Comparison of ENCODE assay signal across 16 cellular contexts in genomic region chr14:31951638-31951964, GRCh38.
DNase-seq lines count a peak whose midpoint lies in the region; ATAC-seq and TF ChIP-seq lines count a peak whose summit lies in the region.
"Had no signal": no experiment of that assay in that cellular context is flagged by ENCODE, and none has a peak within 500 bp of the region (broad histone marks: within the 10 kb centered on the region; RNA-seq: fewer than 3 reads in every experiment).

No MANE protein-coding gene starts in this region.

- H3K4me1 ChIP-seq in heart right ventricle (peaks cover 2 to 30% (median 11%) of the 10 kb centered on the region in 9 donors), right cardiac atrium (ENCODE audit: control insufficient read depth, insufficient read depth, low read length) (peaks cover 7% of the 10 kb centered on the region), endodermal cell (ENCODE audit: control insufficient read depth, insufficient read depth, low read length) (peaks cover 9% of the 10 kb centered on the region)
- H3K4me1 ChIP-seq: SJCRH30 had no signal

- H3K27me3 Mint-ChIP-seq in endodermal cell (ENCODE audit: insufficient read depth): peaks cover 3% of the 10 kb centered on the region
- peaks cover 6% of the 10 kb centered on the region for H3K27me3 Mint-ChIP-seq in nephron (ENCODE audit: low read depth)
- peaks cover 5% of the 10 kb centered on the region for H3K27me3 Mint-ChIP-seq in HFFc6 (ENCODE audit: insufficient read depth)

- peaks cover 2% of the 10 kb centered on the region for H3K9me3 Mint-ChIP-seq in endodermal cell
- peaks cover under 1% of the 10 kb centered on the region for H3K9me3 Mint-ChIP-seq in nephron
- H3K9me3 Mint-ChIP-seq in HFFc6: no peaks in the 10 kb centered on the region

- H3K36me3 Mint-ChIP-seq in endodermal cell (ENCODE audit: low read depth) (no peaks in the 10 kb centered on the region), nephron (ENCODE audit: low read depth) (no peaks in the 10 kb centered on the region), HFFc6 (ENCODE audit: low read depth) (no peaks in the 10 kb centered on the region; the same call in 1 of the 2 replicates)

- ATAC-seq in heart right ventricle (no peak), right cardiac atrium (no peak), HG03175 (IDR thresholded peaks at IDR 0.05; ENCODE audit: unreplicated experiment) (no peak), HG02852 (IDR thresholded peaks at IDR 0.05; ENCODE audit: unreplicated experiment) (no peak)

- H3K27me3 ChIP-seq in heart right ventricle: no peaks in the 10 kb centered on the region
- H3K27me3 ChIP-seq in right cardiac atrium (ENCODE audit: control insufficient read depth, insufficient read depth): no peaks in the 10 kb centered on the region
- H3K27me3 ChIP-seq in endodermal cell (ENCODE audit: control insufficient read depth, insufficient read depth, low read length, poor library complexity, severe bottlenecking): no peaks in the 10 kb centered on the region
- H3K27me3 ChIP-seq: BLaER1 treated with 17β-estradiol and CSF1 and Interleukin-3, amounts not matched to agents 10 nM and 100 nM; SJCRH30 had no signal

- H3K4me3 Mint-ChIP-seq in endodermal cell (no peak overlapping the region), nephron (peak overlapping the region; percentile 2 to 39 (median 14)), HFFc6 (no peak overlapping the region)

- DNase-seq in heart right ventricle (no peak), right cardiac atrium (no peak), endodermal cell (no peak), putamen (ENCODE audit: low spot score) (no peak), HFFc6 (no peak)
- DNase-seq: 8988T; EL; NCI-H1436 treated with DMSO at 0.1 percent for 48 hours; NCI-H526 treated with DMSO at 0.1 percent for 48 hours; NK-92 treated with Interleukin-12 subunit alpha and Interleukin-12 subunit beta, amount 100 ng/mL, for 24 hours; OCI-M1 had no signal

- TF ChIP-seq CTCF in heart right ventricle (IDR thresholded peaks at IDR 0.05): no peak
- TF ChIP-seq CTCF in endodermal cell (conservative IDR thresholded peaks at IDR 0.05): no peak
- TF ChIP-seq CTCF in nephron (IDR thresholded peaks at IDR 0.05; ENCODE audit: unreplicated experiment in 3 of 3): no peak
- TF ChIP-seq CTCF in HFFc6 (IDR thresholded peaks at IDR 0.05): no peak

- no peak overlapping the region for H3K4me3 ChIP-seq in heart right ventricle
- H3K4me3 ChIP-seq in right cardiac atrium (ENCODE audit: low read length): no peak overlapping the region
- H3K4me3 ChIP-seq in endodermal cell (ENCODE audit: low read length): no peak overlapping the region
- H3K4me3 ChIP-seq: BLaER1 treated with 17β-estradiol and CSF1 and Interleukin-3, amounts not matched to agents 10 nM and 100 nM had no signal

- H3K27ac Mint-ChIP-seq in endodermal cell (no peak overlapping the region), nephron (peak overlapping the region; percentile 90 to 93 (median 93)), HFFc6 (no peak overlapping the region)

- H3K4me1 Mint-ChIP-seq in endodermal cell (peaks cover 20% of the 10 kb centered on the region), nephron (peaks cover 46% of the 10 kb centered on the region), HFFc6 (ENCODE audit: low read depth) (peaks cover 33% of the 10 kb centered on the region)

- H3K9ac ChIP-seq in endodermal cell (ENCODE audit: extremely low read depth, low read length, poor library complexity, severe bottlenecking): no peak overlapping the region
- H3K9ac ChIP-seq: BLaER1 treated with 17β-estradiol and CSF1 and Interleukin-3, amounts not matched to agents 10 nM and 100 nM had no signal

- intact Hi-C loops in heart right ventricle (cut with DNase I) (no loop called here), right cardiac atrium (cut with DNase I) (no loop called here)

- 61 to 67% methylated on average over 4 of the region's 4 CpGs for WGBS in heart right ventricle, 2 donors
- WGBS in right cardiac atrium: 60% methylated on average over 4 of the region's 4 CpGs
- 66 to 68% methylated on average over 3 to 4 of the region's 4 CpGs for WGBS in endodermal cell (ENCODE audit: insufficient coverage in 1 of 2, insufficient read length in 1 of 2), 2 experiments

- H3K36me3 ChIP-seq in heart right ventricle (no peaks in the 10 kb centered on the region), endodermal cell (ENCODE audit: control insufficient read depth, insufficient read depth, low read length) (no peaks in the 10 kb centered on the region)
- H3K36me3 ChIP-seq: BLaER1 treated with 17β-estradiol and CSF1 and Interleukin-3, amounts not matched to agents 10 nM and 100 nM; SJCRH30 had no signal

- peak overlapping the region in 6 of 10 donors; percentile 19 to 81 (median 61) for H3K27ac ChIP-seq in heart right ventricle
- no peak overlapping the region for H3K27ac ChIP-seq in right cardiac atrium (ENCODE audit: low read length)
- H3K27ac ChIP-seq in endodermal cell (ENCODE audit: low read depth, low read length): peak overlapping the region; percentile 95
- H3K27ac ChIP-seq: BLaER1 treated with 17β-estradiol and CSF1 and Interleukin-3, amounts not matched to agents 10 nM and 100 nM had no signal

- H3K9me3 ChIP-seq in heart right ventricle (no peaks in the 10 kb centered on the region), right cardiac atrium (ENCODE audit: control insufficient read depth, low read length) (no peaks in the 10 kb centered on the region), endodermal cell (ENCODE audit: control insufficient read depth, low read length) (peaks cover under 1% of the 10 kb centered on the region)
- H3K9me3 ChIP-seq: BLaER1 treated with 17β-estradiol and CSF1 and Interleukin-3, amounts not matched to agents 10 nM and 100 nM; SJCRH30 had no signal

Comparison
In these comparisons a context has a peak if more than half of its experiments do, and no peak if none do; other contexts are left out.
1. H3K27ac Mint-ChIP-seq: peak in nephron (3 of 3); none in endodermal cell (single experiment) and HFFc6 (single experiment).
2. H3K4me3 Mint-ChIP-seq: peak in nephron (3 of 3); none in endodermal cell (single experiment) and HFFc6 (single experiment).